Comparison of ENCODE assay signal across 1 cellular context in genomic region chr11:69640260-69640994, GRCh38.
TF ChIP-seq lines count a peak whose summit lies in the region.

No MANE protein-coding gene starts in this region.

TF ChIP-seq in HepG2, 621 proteins besides CTCF, POLR2A, EP300 and RAD21 (continued from another document):
- TF ChIP-seq ZFP91 (CRISPR knock-in tag; IDR thresholded peaks at IDR 0.05; ENCODE audit: borderline replicate concordance): 0 out of 2 replicates have a peak, but pooled peaks have one; percentile 13
- TF ChIP-seq ZNF841 (CRISPR knock-in tag; IDR thresholded peaks at IDR 0.05; ENCODE audit: borderline replicate concordance): 0 out of 2 replicates have a peak, but pooled peaks have one; percentile 36
- 0 out of 2 replicates have a peak, but pooled peaks have one; percentile 14 for TF ChIP-seq SALL2 (CRISPR knock-in tag; IDR thresholded peaks at IDR 0.05)
- TF ChIP-seq ZSCAN30 (CRISPR knock-in tag; IDR thresholded peaks at IDR 0.05): no peak
- TF ChIP-seq ZGPAT (CRISPR knock-in tag; IDR thresholded peaks at IDR 0.05): 0 out of 2 replicates have a peak, but pooled peaks have one; percentile 4
- no peak for TF ChIP-seq ATRX (CRISPR knock-in tag; IDR thresholded peaks at IDR 0.05; ENCODE audit: borderline replicate concordance)
- 0 out of 2 replicates have a peak, but pooled peaks have one; percentile 0 for TF ChIP-seq ZNF747 (CRISPR knock-in tag; IDR thresholded peaks at IDR 0.05; ENCODE audit: borderline replicate concordance)
- TF ChIP-seq AKAP8 (CRISPR knock-in tag; IDR thresholded peaks at IDR 0.05): no peak
- no peak for TF ChIP-seq ISL2 (CRISPR knock-in tag; IDR thresholded peaks at IDR 0.05)
- peak; percentile 82 for TF ChIP-seq HNRNPK (IDR thresholded peaks at IDR 0.05; ENCODE audit: low read depth, low read length, poor library complexity, severe bottlenecking)
- TF ChIP-seq TBL1XR1 (IDR thresholded peaks at IDR 0.05; ENCODE audit: borderline replicate concordance, low read length, partially characterized antibody): no peak
- peak; percentile 14; the same call in 1 of the 2 replicates for TF ChIP-seq MIER3 (CRISPR knock-in tag; IDR thresholded peaks at IDR 0.05; ENCODE audit: borderline replicate concordance)
- no peak for TF ChIP-seq TBX3 (IDR thresholded peaks at IDR 0.05; ENCODE audit: borderline replicate concordance)
